In the genomic region with DNA sequence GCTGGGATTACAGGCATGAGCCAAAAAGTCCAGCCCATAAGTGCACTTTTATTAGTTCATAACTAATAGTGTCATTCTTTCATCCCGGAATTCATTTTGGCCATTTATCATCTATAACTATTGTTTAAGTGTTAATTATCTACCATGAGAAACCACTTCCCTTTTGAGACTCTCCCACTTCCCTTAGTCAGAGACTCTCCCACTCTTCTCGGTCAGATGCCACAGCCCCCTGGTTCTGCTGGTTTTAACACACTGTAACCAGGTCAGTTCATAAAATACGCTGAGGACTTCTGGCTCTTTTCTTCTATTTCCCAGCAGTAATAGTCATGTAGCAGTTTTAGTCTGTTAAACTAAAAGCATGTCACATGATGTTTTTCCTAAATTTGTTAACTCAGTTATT, we compare ENCODE assay signal across 15 cellular contexts.
DNase-seq lines count a peak whose midpoint lies in the region; ATAC-seq, FAIRE-seq and TF ChIP-seq lines count a peak whose summit lies in the region.
"Had no signal": no experiment of that assay in that cellular context is flagged by ENCODE, and none has a peak within 500 bp of the region (broad histone marks: within the 10 kb centered on the region; RNA-seq: fewer than 3 reads in every experiment).

No MANE protein-coding gene starts in this region.

- H3K9me3 ChIP-seq in OCI-LY3 (ENCODE audit: insufficient read depth, low read length) (no peaks in the 10 kb centered on the region), aorta (ENCODE audit: control insufficient read depth, low read length) (no peaks in the 10 kb centered on the region)
- H3K9me3 ChIP-seq: BLaER1 treated with 17β-estradiol and CSF1 and Interleukin-3, amounts not matched to agents 10 nM and 100 nM; HAP-1 had no signal

- FAIRE-seq in GM18507 (lab: Jason Lieb, UNC) (peak; percentile 81), islet of Langerhans (lab: Jason Lieb, UNC) (peak; percentile 9)
- FAIRE-seq: GM12878, H1 had no signal

- ATAC-seq in HG02759 (IDR thresholded peaks at IDR 0.05; ENCODE audit: unreplicated experiment) (peak; percentile 62), aorta (ENCODE audit: low FRiP score) (no peak), HG02852 (IDR thresholded peaks at IDR 0.05; ENCODE audit: unreplicated experiment) (no peak)
- no peak for ATAC-seq in activated T-helper 17 cell treated with anti-CD3 and anti-CD28 coated beads, Interleukin-2, amount 50 U/mL, for 72 hours (replicated peaks)
- ATAC-seq: GM12878 had no signal

- H3K36me3 ChIP-seq in OCI-LY3 (replicated peaks; ENCODE audit: low read depth, low read length) (no peaks in the 10 kb centered on the region), aorta (ENCODE audit: control insufficient read depth in 1 of 2, insufficient read depth in 2 of 2, low read length in 1 of 2) (no peaks in the 10 kb centered on the region)
- H3K36me3 ChIP-seq: BLaER1 treated with 17β-estradiol and CSF1 and Interleukin-3, amounts not matched to agents 10 nM and 100 nM; HAP-1 had no signal

- no peaks in the 10 kb centered on the region for H3K79me2 ChIP-seq in OCI-LY3 (ENCODE audit: low read length)

- H3K27ac Mint-ChIP-seq in activated T-helper 17 cell treated with anti-CD3 and anti-CD28 coated beads, Interleukin-2, amount 50 U/mL, for 72 hours, result no peak overlapping the region
- H3K27ac Mint-ChIP-seq: CD4-positive, CD25-positive, alpha-beta regulatory T cell had no signal

- H3K36me3 Mint-ChIP-seq in activated T-helper 17 cell treated with anti-CD3 and anti-CD28 coated beads, Interleukin-2, amount 50 U/mL, for 72 hours (ENCODE audit: low read depth), result no peaks in the 10 kb centered on the region
- H3K36me3 Mint-ChIP-seq: CD4-positive, CD25-positive, alpha-beta regulatory T cell had no signal

- TF ChIP-seq CTCF in OCI-LY3 (IDR thresholded peaks at IDR 0.05; ENCODE audit: low read depth, low read length), result no peak

- H3K27me3 ChIP-seq in OCI-LY3 (ENCODE audit: low read depth, low read length) (no peaks in the 10 kb centered on the region), aorta (ENCODE audit: control insufficient read depth in 1 of 2, insufficient read depth in 2 of 2, low read length in 1 of 2) (no peaks in the 10 kb centered on the region)
- H3K27me3 ChIP-seq: BLaER1 treated with 17β-estradiol and CSF1 and Interleukin-3, amounts not matched to agents 10 nM and 100 nM had no signal

- H3K9me3 Mint-ChIP-seq in activated T-helper 17 cell treated with anti-CD3 and anti-CD28 coated beads, Interleukin-2, amount 50 U/mL, for 72 hours, result no peaks in the 10 kb centered on the region
- H3K9me3 Mint-ChIP-seq: CD4-positive, CD25-positive, alpha-beta regulatory T cell had no signal

- no peaks in the 10 kb centered on the region for H3K4me1 Mint-ChIP-seq in activated T-helper 17 cell treated with anti-CD3 and anti-CD28 coated beads, Interleukin-2, amount 50 U/mL, for 72 hours
- H3K4me1 Mint-ChIP-seq: CD4-positive, CD25-positive, alpha-beta regulatory T cell had no signal

- DNase-seq in GM18507 (ENCODE audit: extremely low spot score, insufficient read length, low read depth) (no peak), aorta (no peak)
- DNase-seq: ACHN; CD4-positive, CD25-positive, alpha-beta regulatory T cell; DMS53; IMR-90 had no signal

- H3K4me3 ChIP-seq in OCI-LY3 (ENCODE audit: low read length) (no peak overlapping the region), aorta (ENCODE audit: low read length in 2 of 2) (no peak overlapping the region)
- H3K4me3 ChIP-seq: BLaER1 treated with 17β-estradiol and CSF1 and Interleukin-3, amounts not matched to agents 10 nM and 100 nM; GM12878; HAP-1 had no signal

- intact Hi-C loops in aorta (cut with DNase I), result no loop called here

- H3K4me1 ChIP-seq in OCI-LY3 (ENCODE audit: low read length) (peaks cover 12% of the 10 kb centered on the region), aorta (ENCODE audit: control insufficient read depth in 1 of 2, insufficient read depth in 2 of 2, low read length in 2 of 2) (no peaks in the 10 kb centered on the region)
- H3K4me1 ChIP-seq: BLaER1 treated with 17β-estradiol and CSF1 and Interleukin-3, amounts not matched to agents 10 nM and 100 nM; HAP-1 had no signal

- 63% methylated on average over 3 of the region's 3 CpGs; no CpG with 5 or more reads in 1 of the 2 donors for WGBS in aorta, 2 donors

- H3K27ac ChIP-seq in OCI-LY3 (ENCODE audit: low read length) (no peak overlapping the region), aorta (ENCODE audit: low read depth in 1 of 2, low read length in 2 of 2) (no peak overlapping the region)
- H3K27ac ChIP-seq: BLaER1 treated with 17β-estradiol and CSF1 and Interleukin-3, amounts not matched to agents 10 nM and 100 nM had no signal

- H3K27me3 Mint-ChIP-seq in activated T-helper 17 cell treated with anti-CD3 and anti-CD28 coated beads, Interleukin-2, amount 50 U/mL, for 72 hours, result no peaks in the 10 kb centered on the region
- H3K27me3 Mint-ChIP-seq: CD4-positive, CD25-positive, alpha-beta regulatory T cell had no signal

- no peak overlapping the region for H3K9ac ChIP-seq in OCI-LY3 (ENCODE audit: low read length)
- H3K9ac ChIP-seq: BLaER1 treated with 17β-estradiol and CSF1 and Interleukin-3, amounts not matched to agents 10 nM and 100 nM had no signal

- no peaks in the 10 kb centered on the region for H4K20me1 ChIP-seq in OCI-LY3 (ENCODE audit: insufficient read depth, low read length)
- H4K20me1 ChIP-seq: BLaER1 treated with 17β-estradiol and CSF1 and Interleukin-3, amounts not matched to agents 10 nM and 100 nM had no signal

- H3K4me2 ChIP-seq in OCI-LY3 (ENCODE audit: low read length), result peak overlapping the region; percentile 35
- H3K4me2 ChIP-seq: BLaER1 treated with 17β-estradiol and CSF1 and Interleukin-3, amounts not matched to agents 10 nM and 100 nM had no signal

- no peak overlapping the region for H2AFZ ChIP-seq in OCI-LY3 (ENCODE audit: low read depth, low read length)

- no peak overlapping the region for H3K4me3 Mint-ChIP-seq in activated T-helper 17 cell treated with anti-CD3 and anti-CD28 coated beads, Interleukin-2, amount 50 U/mL, for 72 hours
- H3K4me3 Mint-ChIP-seq: CD4-positive, CD25-positive, alpha-beta regulatory T cell had no signal
